Comparison of ENCODE assay signal across 8 cellular contexts in genomic region chr6:93419304-93420162, GRCh38. TPM values are rescaled to one million over a fixed set of nuclear protein-coding genes. Genes with fewer than 3 reads are reported as not detected.
DNase-seq lines count a peak whose midpoint lies in the region; ATAC-seq and TF ChIP-seq lines count a peak whose summit lies in the region.

EPHA7 (minus strand) TSS chr6:93419559; CDS start chr6:93419341, 218 bp downstream.

- CTCF ChIA-PET in RWPE1 (lab: Yijun Ruan, JAX), result interaction anchor here (0.7 kb wide), 2 partner anchors 32 to 1231 kb away, joined by 3 to 6 read pairs; no protein-coding TSS in a partner anchor

- TF ChIP-seq CTCF in RWPE1 (conservative IDR thresholded peaks at IDR 0.05; ENCODE audit: low read depth) (no peak), cardiac fibroblast (IDR thresholded peaks at IDR 0.05; ENCODE audit: low read depth, low read length) (no peak)

- H2AFZ ChIP-seq in GM23248, result peak within 1 kb of the TSS; percentile 61

- H3K79me2 ChIP-seq in GM23248 (ENCODE audit: insufficient read depth), result no peaks in the 10 kb centered on the region

- in situ Hi-C loops in GM23248 (cut with MboI) (no loop called here), KBM-7 (cut with MboI; ENCODE audit: low pct_unique_long_range_greater_than_20kb, low sequenced_read_pairs) (no loop called here)

- no peaks in the 10 kb centered on the region for H3K9me2 ChIP-seq in GM23248 (ENCODE audit: insufficient read depth)

- no peaks in the 10 kb centered on the region for H3F3A ChIP-seq in GM23248 (ENCODE audit: insufficient read depth)

- H3K4me3 ChIP-seq in GM23248 (peak within 1 kb of the TSS; percentile 62), cardiac fibroblast (replicated peaks in 1 of 2; ENCODE audit: low read depth in 2 of 2, low read length in 2 of 2) (peak within 1 kb of the TSS; percentile 55), iPS-11a (ENCODE audit: low read depth, low read length) (peak within 1 kb of the TSS; percentile 86)

- H3K9ac ChIP-seq in GM23248, result no peak within 1 kb of the TSS

- peaks cover 68% of the 10 kb centered on the region for H3K27me3 ChIP-seq in GM23248 (replicated peaks; ENCODE audit: insufficient read depth)

- DNase-seq in ELR (ENCODE audit: low read depth), result peak; percentile 7
- DNase-seq in GM23248, result peak; percentile 84
- DNase-seq in KBM-7, result peak; percentile 45
- DNase-seq in RWPE1 (ENCODE audit: low spot score), result peak; percentile 96
- peak; percentile 81 to 91 for DNase-seq in cardiac fibroblast (ENCODE audit: low read depth in 2 of 2)
- DNase-seq in putamen (ENCODE audit: low spot score), result peak; percentile 96

- ATAC-seq in GM19455 (IDR thresholded peaks at IDR 0.05; ENCODE audit: unreplicated experiment), result no peak

- POLR2A ChIA-PET in RWPE1 (lab: Yijun Ruan, JAX; ENCODE audit: low non-redundant PET), result no interaction called here

- WGBS in GM23248 (ENCODE audit: low coverage in 1 of 2, low lambda C conversion rate in 2 of 2, missing lambda C conversion rate in 2 of 2), 2 experiments, result 2 to 4% methylated on average over 33 to 50 of the region's 50 CpGs

- peak within 1 kb of the TSS; percentile 60 for H3K4me2 ChIP-seq in GM23248 (ENCODE audit: unreplicated experiment)

- H3K9me3 ChIP-seq in GM23248 (ENCODE audit: low read depth), result no peaks in the 10 kb centered on the region

- H3K27ac ChIP-seq in GM23248 (no peak within 1 kb of the TSS), RWPE1 (peak within 1 kb of the TSS; percentile 92)

- no peaks in the 10 kb centered on the region for H4K20me1 ChIP-seq in GM23248 (ENCODE audit: insufficient read depth)

- H3K36me3 ChIP-seq in GM23248 (ENCODE audit: low read depth), result no peaks in the 10 kb centered on the region

- peaks cover 4% of the 10 kb centered on the region; the same call in 1 of the 2 replicates for H3K4me1 ChIP-seq in GM23248 (ENCODE audit: insufficient read depth)

RNA-seq across cellular contexts. Expression of gene EPHA7, which starts in this region (rescaled TPM):
- not detected in 2 replicates for total RNA-seq in GM23248 (2014; rRNA removed; shearing (Covaris generic))
- not detected in 2 replicates for polyA plus RNA-seq in GM23248 (2016; fragmentation: Nextera tagmentation; extraction: Ambion mirVana)

Comparison
In these comparisons a context has a peak if more than half of its experiments do, and no peak if none do; other contexts are left out.
1. Peak in DNase-seq, H3K4me3 ChIP-seq and H3K4me2 ChIP-seq in GM23248; RNA of the gene not detected or under 1 TPM.
2. DNase-seq: peak in every context shown above with its lines; median percentile 96 in RWPE1; 96 in putamen; 86 in cardiac fibroblast; 84 in GM23248; 45 in KBM-7; 7 in ELR.